In the genomic region with DNA sequence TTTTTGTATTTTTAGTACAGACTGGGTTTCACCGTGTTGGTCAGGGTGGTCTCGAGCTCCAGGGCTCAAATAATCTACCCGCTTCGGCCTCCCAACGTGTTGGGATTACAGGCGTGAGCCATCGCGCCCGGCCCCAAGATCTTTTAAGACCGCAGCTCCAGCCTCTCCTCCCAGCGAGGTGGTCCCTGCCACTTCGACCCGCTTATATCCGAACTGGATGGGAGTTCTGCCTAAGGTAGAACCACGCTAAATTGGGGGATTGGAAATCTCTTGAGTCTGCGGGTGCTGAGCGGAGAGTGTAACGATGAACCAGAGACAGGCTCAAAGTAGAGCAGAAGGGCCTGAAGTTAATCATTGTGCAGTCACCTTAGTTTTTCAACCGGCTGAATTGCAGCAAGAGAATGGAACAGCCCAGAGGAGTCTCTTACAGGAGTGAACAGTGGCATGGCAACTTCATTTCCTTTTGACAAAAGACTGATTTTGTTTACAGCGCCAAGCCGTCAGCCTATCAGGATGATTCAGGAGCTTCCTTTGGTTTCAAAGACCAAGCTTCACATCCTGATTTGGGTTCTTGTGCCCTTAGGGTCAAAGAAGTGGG, we compare ENCODE assay signal across 8 cellular contexts. TPM values are rescaled to one million over a fixed set of nuclear protein-coding genes. Genes with fewer than 3 reads are reported as not detected.
DNase-seq lines count a peak whose midpoint lies in the region; ATAC-seq and TF ChIP-seq lines count a peak whose summit lies in the region.

No MANE protein-coding gene starts in this region.

- in situ Hi-C loops in GM13977 (cut with MboI; ENCODE audit: low pct_unique_long_range_greater_than_20kb, low sequenced_read_pairs, unreplicated experiment), result no loop called here

- no peak for ATAC-seq in GM19452 (IDR thresholded peaks at IDR 0.05; ENCODE audit: unreplicated experiment)

- H3K27me3 Mint-ChIP-seq in osteocyte (ENCODE audit: unreplicated experiment), result peaks cover 17% of the 10 kb centered on the region

- DNase-seq in AG08395 (ENCODE audit: low spot score) (peak; percentile 9), GM13977 (ENCODE audit: low spot score) (peak; percentile 52), HuH-7 (ENCODE audit: low spot score) (peak; percentile 53), fibroblast of villous mesenchyme (ENCODE audit: low read depth) (no peak), osteocyte (ENCODE audit: extremely low spot score, unreplicated experiment) (no peak)
- no peak for DNase-seq in activated effector memory CD4-positive, alpha-beta T cell treated with Interleukin-2 at 50 U/mL for 16 hours

- H3K27ac Mint-ChIP-seq in osteocyte (ENCODE audit: unreplicated experiment), result peak overlapping the region; percentile 75

- peak overlapping the region; percentile 85 for H3K4me3 Mint-ChIP-seq in osteocyte (ENCODE audit: unreplicated experiment)

- H3K4me1 Mint-ChIP-seq in osteocyte (ENCODE audit: unreplicated experiment), result peaks cover 23% of the 10 kb centered on the region

- H3K9me3 Mint-ChIP-seq in osteocyte (ENCODE audit: unreplicated experiment), result no peaks in the 10 kb centered on the region

- peak overlapping the region; percentile 96 for H3K4me3 ChIP-seq in WI38 (ENCODE audit: low read depth, low read length)
- H3K4me3 ChIP-seq in fibroblast of villous mesenchyme (ENCODE audit: low read depth, low read length), result peak overlapping the region; percentile 93

- TF ChIP-seq CTCF in GM13977 (IDR thresholded peaks at IDR 0.05; ENCODE audit: extremely low read depth, insufficient read depth, missing control alignments), result no peak
- TF ChIP-seq CTCF in WI38 (IDR thresholded peaks at IDR 0.05; ENCODE audit: low read depth, low read length), result no peak
- no peak for TF ChIP-seq CTCF in fibroblast of villous mesenchyme (IDR thresholded peaks at IDR 0.05; ENCODE audit: insufficient read depth, low read depth, low read length)
- no peak for TF ChIP-seq CTCF in osteocyte (IDR thresholded peaks at IDR 0.05)

- H3K36me3 Mint-ChIP-seq in osteocyte (ENCODE audit: unreplicated experiment), result peaks cover 5% of the 10 kb centered on the region

RNA-seq across cellular contexts. Expression of a gene that starts 0.7 kb away (rescaled TPM):
- total RNA-seq in fibroblast of villous mesenchyme (35.8 and 47.5 TPM in 2 replicates), osteocyte (50.3 and 55.6 TPM in 2 replicates)

RNA-seq across cellular contexts. Expression of a gene that starts 9.7 kb away (rescaled TPM):
- total RNA-seq in fibroblast of villous mesenchyme, result 66.7 and 118 TPM in 2 replicates
- 72.3 and 77.0 TPM in 2 replicates for total RNA-seq in osteocyte

RNA-seq across cellular contexts. Expression of a gene that starts 39.4 kb away (rescaled TPM):
- total RNA-seq in fibroblast of villous mesenchyme, result 102 and 139 TPM in 2 replicates
- 59.6 and 65.9 TPM in 2 replicates for total RNA-seq in osteocyte

RNA-seq across cellular contexts. Expression of a gene that starts 40.7 kb away (rescaled TPM):
- total RNA-seq in fibroblast of villous mesenchyme (23.8 and 35.4 TPM in 2 replicates), osteocyte (24.2 and 26.2 TPM in 2 replicates)

RNA-seq across cellular contexts. Expression of a gene that starts 58.5 kb away (rescaled TPM):
- total RNA-seq in fibroblast of villous mesenchyme (1.6 and 4.3 TPM in 2 replicates), osteocyte (0.63 and 1.4 TPM in 2 replicates)

Comparison
In these comparisons a context has a peak if more than half of its experiments do, and no peak if none do; other contexts are left out.
1. DNase-seq: peak in AG08395 (single experiment), GM13977 (single experiment) and HuH-7 (single experiment); none in fibroblast of villous mesenchyme (single experiment), osteocyte (single experiment) and activated effector memory CD4-positive, alpha-beta T cell treated with Interleukin-2 at 50 U/mL for 16 hours (single experiment).